In the genomic region with DNA sequence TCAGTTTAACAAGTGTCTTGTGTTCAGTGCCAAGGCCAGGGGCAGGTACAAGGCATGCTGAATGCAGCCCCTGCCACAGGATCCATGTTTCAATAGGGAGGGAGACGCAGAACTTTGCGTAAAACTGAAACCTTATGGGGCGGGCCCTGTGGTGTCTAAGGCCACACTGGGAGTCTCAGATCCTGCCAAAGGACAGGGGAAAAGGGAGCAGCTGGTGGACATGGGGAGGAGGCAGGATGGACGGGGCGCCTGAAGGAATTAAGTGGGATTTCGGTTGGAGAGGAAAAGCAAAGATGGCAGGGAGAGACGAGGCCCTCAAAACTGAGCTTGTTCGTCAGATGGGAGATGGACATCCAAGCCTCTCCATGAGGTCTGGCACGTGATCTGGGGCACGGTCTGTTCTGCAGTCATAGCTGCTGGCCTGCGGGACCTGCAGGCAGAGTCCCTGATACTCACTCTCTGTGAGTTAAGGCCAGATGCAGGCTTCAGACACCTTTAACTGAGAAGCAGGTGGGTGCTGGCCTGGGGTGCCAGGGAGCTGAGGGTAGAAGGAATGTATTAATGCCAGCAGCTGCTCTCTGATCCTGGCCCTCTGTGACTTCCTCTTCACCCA, we compare ENCODE assay signal across 1 cellular context.
TF ChIP-seq lines count a peak whose summit lies in the region.

No MANE protein-coding gene starts in this region.

TF ChIP-seq in H1, 55 proteins besides CTCF, POLR2A, EP300 and RAD21:
- TF ChIP-seq MAFK (IDR thresholded peaks at IDR 0.05; ENCODE audit: low read depth, low read length) = no peak
- no peak for TF ChIP-seq POU5F1 (IDR thresholded peaks at IDR 0.05; ENCODE audit: low read depth, low read length)
- TF ChIP-seq ATF2 (IDR thresholded peaks at IDR 0.05; ENCODE audit: low read length) = no peak
- no peak for TF ChIP-seq HDAC2 (IDR thresholded peaks at IDR 0.05; ENCODE audit: borderline replicate concordance in 1 of 2, low read depth in 2 of 2, low read length in 2 of 2)
- TF ChIP-seq, protein P1, sequence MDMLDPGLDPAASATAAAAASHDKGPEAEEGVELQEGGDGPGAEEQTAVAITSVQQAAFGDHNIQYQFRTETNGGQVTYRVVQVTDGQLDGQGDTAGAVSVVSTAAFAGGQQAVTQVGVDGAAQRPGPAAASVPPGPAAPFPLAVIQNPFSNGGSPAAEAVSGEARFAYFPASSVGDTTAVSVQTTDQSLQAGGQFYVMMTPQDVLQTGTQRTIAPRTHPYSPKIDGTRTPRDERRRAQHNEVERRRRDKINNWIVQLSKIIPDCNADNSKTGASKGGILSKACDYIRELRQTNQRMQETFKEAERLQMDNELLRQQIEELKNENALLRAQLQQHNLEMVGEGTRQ (IDR thresholded peaks at IDR 0.05; ENCODE audit: low read length) = no peak
- TF ChIP-seq RNF2 (IDR thresholded peaks at IDR 0.05; ENCODE audit: borderline replicate concordance, low read depth, low read length, missing control alignments, poor library complexity, severe bottlenecking) = no peak
- no peak for TF ChIP-seq KDM5A (IDR thresholded peaks at IDR 0.05; ENCODE audit: low read length)
- TF ChIP-seq ASH2L (IDR thresholded peaks at IDR 0.05; ENCODE audit: low read length) = no peak
- no peak for TF ChIP-seq FOSL1 (IDR thresholded peaks at IDR 0.05; ENCODE audit: insufficient read depth, low read depth, low read length)
- no peak for TF ChIP-seq EGR1 (IDR thresholded peaks at IDR 0.05; ENCODE audit: borderline replicate concordance, low read depth, low read length)
- no peak for TF ChIP-seq RXRA (IDR thresholded peaks at IDR 0.05; ENCODE audit: insufficient read depth, low read depth, low read length)
- TF ChIP-seq BCL11A (IDR thresholded peaks at IDR 0.05; ENCODE audit: low read depth in 2 of 2, low read length in 2 of 2) = no peak
- TF ChIP-seq KDM1A (IDR thresholded peaks at IDR 0.05; ENCODE audit: borderline replicate concordance, low read length) = no peak
- no peak for TF ChIP-seq CBX8 (IDR thresholded peaks at IDR 0.05; ENCODE audit: borderline replicate concordance, low read depth, low read length)
- no peak for TF ChIP-seq POLR2AphosphoS5 (IDR thresholded peaks at IDR 0.05; ENCODE audit: low read depth, low read length)
- TF ChIP-seq NRF1 (IDR thresholded peaks at IDR 0.05; ENCODE audit: low read depth, low read length) = no peak
- no peak for TF ChIP-seq SIRT6 (IDR thresholded peaks at IDR 0.05; ENCODE audit: low read length)
- no peak for TF ChIP-seq SRF (IDR thresholded peaks at IDR 0.05; ENCODE audit: low read depth, low read length)
- no peak for TF ChIP-seq RFX5 (IDR thresholded peaks at IDR 0.05; ENCODE audit: borderline replicate concordance, low read depth, low read length)
- TF ChIP-seq, protein P2, sequence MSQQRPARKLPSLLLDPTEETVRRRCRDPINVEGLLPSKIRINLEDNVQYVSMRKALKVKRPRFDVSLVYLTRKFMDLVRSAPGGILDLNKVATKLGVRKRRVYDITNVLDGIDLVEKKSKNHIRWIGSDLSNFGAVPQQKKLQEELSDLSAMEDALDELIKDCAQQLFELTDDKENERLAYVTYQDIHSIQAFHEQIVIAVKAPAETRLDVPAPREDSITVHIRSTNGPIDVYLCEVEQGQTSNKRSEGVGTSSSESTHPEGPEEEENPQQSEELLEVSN (IDR thresholded peaks at IDR 0.05) = no peak
